In genomic region chr1:11845641-11846335, GRCh38 we compare ENCODE assay signal across 10 cellular contexts. TPM values are rescaled to one million over a fixed set of nuclear protein-coding genes. Genes with fewer than 3 reads are reported as not detected.
DNase-seq lines count a peak whose midpoint lies in the region; ATAC-seq and TF ChIP-seq lines count a peak whose summit lies in the region.
"Had no signal": no experiment of that assay in that cellular context is flagged by ENCODE, and none has a peak within 500 bp of the region (broad histone marks: within the 10 kb centered on the region; RNA-seq: fewer than 3 reads in every experiment).

No MANE protein-coding gene starts in this region.

- H3K4me3 Mint-ChIP-seq in activated CD8-positive, alpha-beta memory T cell treated with anti-CD3 and anti-CD28 coated beads, Interleukin-2, amount 10 ng/mL, durations not matched to agents 7 days and 5 days = no peak overlapping the region
- H3K4me3 Mint-ChIP-seq: central memory CD8-positive, alpha-beta T cell had no signal

- H3K27ac Mint-ChIP-seq in activated CD8-positive, alpha-beta memory T cell treated with anti-CD3 and anti-CD28 coated beads, Interleukin-2, amount 10 ng/mL, durations not matched to agents 7 days and 5 days = no peak overlapping the region

- TF ChIP-seq CTCF in SK-N-SH (IDR thresholded peaks at IDR 0.05) = no peak
- no peak for TF ChIP-seq CTCF in liver (IDR thresholded peaks at IDR 0.05; ENCODE audit: low read depth, low read length, missing input control)
- TF ChIP-seq CTCF in esophagus squamous epithelium (IDR thresholded peaks at IDR 0.05) = no peak

- no peaks in the 10 kb centered on the region for H3K9me3 ChIP-seq in SK-N-SH
- H3K9me3 ChIP-seq in liver (ENCODE audit: control insufficient read depth in 4 of 4, low read length in 3 of 4) = no peaks in the 10 kb centered on the region
- no peaks in the 10 kb centered on the region for H3K9me3 ChIP-seq in esophagus squamous epithelium

- no peaks in the 10 kb centered on the region for H3K4me1 Mint-ChIP-seq in activated CD8-positive, alpha-beta memory T cell treated with anti-CD3 and anti-CD28 coated beads, Interleukin-2, amount 10 ng/mL, durations not matched to agents 7 days and 5 days

- peaks cover 0 to 52% of the 10 kb centered on the region in 2 experiments; a peak in 2 of 4 replicates for H3K4me1 ChIP-seq in SK-N-SH (ENCODE audit: control insufficient read depth in 1 of 2, insufficient read depth in 2 of 2, low read depth in 1 of 2, low read length in 1 of 2)
- peaks cover 14 to 32% (median 25%) of the 10 kb centered on the region in 4 donors for H3K4me1 ChIP-seq in liver (ENCODE audit: control insufficient read depth in 4 of 4, insufficient read depth in 4 of 4, low read length in 3 of 4)
- H3K4me1 ChIP-seq in esophagus squamous epithelium = no peaks in the 10 kb centered on the region

- no peak for TF ChIP-seq POLR2A in esophagus squamous epithelium (IDR thresholded peaks at IDR 0.05)

- ATAC-seq in activated CD8-positive, alpha-beta memory T cell treated with anti-CD3 and anti-CD28 coated beads, Interleukin-2, amount 10 ng/mL, durations not matched to agents 7 days and 5 days = no peak

- H2AFZ ChIP-seq in SK-N-SH (ENCODE audit: low read depth) = no peak overlapping the region

- H3K9me3 Mint-ChIP-seq in activated CD8-positive, alpha-beta memory T cell treated with anti-CD3 and anti-CD28 coated beads, Interleukin-2, amount 10 ng/mL, durations not matched to agents 7 days and 5 days (ENCODE audit: low read depth) = no peaks in the 10 kb centered on the region
- H3K9me3 Mint-ChIP-seq: central memory CD8-positive, alpha-beta T cell had no signal

- no peaks in the 10 kb centered on the region for H3K27me3 ChIP-seq in SK-N-SH (ENCODE audit: insufficient read depth)
- H3K27me3 ChIP-seq in liver (ENCODE audit: control insufficient read depth in 4 of 4, insufficient read depth in 4 of 4, low read length in 3 of 4) = no peaks in the 10 kb centered on the region
- H3K27me3 ChIP-seq in esophagus squamous epithelium = peaks cover 0 to 4% (median 0%) of the 10 kb centered on the region in 4 donors

- TF ChIP-seq EP300 in SK-N-SH (IDR thresholded peaks at IDR 0.05; ENCODE audit: borderline replicate concordance in 1 of 2, low read depth in 1 of 2, low read length in 1 of 2) = no peak

- H4K20me1 ChIP-seq in SK-N-SH (ENCODE audit: insufficient read depth) = peaks cover 6% of the 10 kb centered on the region; the same call in 1 of the 2 replicates

- POLR2A ChIA-PET in SK-N-SH (lab: Yijun Ruan, JAX) = interaction anchor here (0.6 to 4.0 kb wide), 3 partner anchors 36 to 89 kb away, joined by 3 to 29 read pairs (median 15); partner anchors contain the start of gene PLOD1

- no peaks in the 10 kb centered on the region for H3F3A ChIP-seq in SK-N-SH (replicated peaks; ENCODE audit: insufficient read depth)

- WGBS in SK-N-SH (ENCODE audit: low lambda C conversion rate) = 81% methylated on average over 5 of the region's 5 CpGs
- 75% methylated on average over 5 of the region's 5 CpGs for WGBS in liver
- 61 to 64% methylated on average over 5 of the region's 5 CpGs for WGBS in esophagus squamous epithelium, 2 donors

- CTCF ChIA-PET in SK-N-SH (lab: Yijun Ruan, JAX) = interaction anchor here (0.6 to 15.4 kb wide), 6 partner anchors 14 to 156 kb away, joined by 3 to 316 read pairs (median 4); no protein-coding TSS in a partner anchor
- CTCF ChIA-PET in activated CD8-positive, alpha-beta memory T cell treated with anti-CD3 and anti-CD28 coated beads, Interleukin-2, amount 10 ng/mL, durations not matched to agents 7 days and 5 days (lab: Charles Lee) = interaction anchor here (0.7 to 0.9 kb wide), 2 partner anchors 14 to 148 kb away, joined by 3 to 4 read pairs; no protein-coding TSS in a partner anchor

- H3K4me3 ChIP-seq in SK-N-SH (ENCODE audit: low read depth in 2 of 2, low read length in 1 of 2) (no peak overlapping the region), liver (ENCODE audit: low read depth in 1 of 3, low read length in 3 of 3) (no peak overlapping the region), esophagus squamous epithelium (no peak overlapping the region)

- no peaks in the 10 kb centered on the region for H3K27me3 Mint-ChIP-seq in activated CD8-positive, alpha-beta memory T cell treated with anti-CD3 and anti-CD28 coated beads, Interleukin-2, amount 10 ng/mL, durations not matched to agents 7 days and 5 days

- H3K79me2 ChIP-seq in SK-N-SH (ENCODE audit: insufficient read depth) = no peaks in the 10 kb centered on the region

- H3K36me3 ChIP-seq in SK-N-SH (replicated peaks in 1 of 2; ENCODE audit: control insufficient read depth in 1 of 2, insufficient read depth in 2 of 2, low read length in 1 of 2) = peaks cover 22 to 26% of the 10 kb centered on the region in 2 experiments
- peaks cover 0 to 7% (median 6%) of the 10 kb centered on the region in 4 donors for H3K36me3 ChIP-seq in liver (ENCODE audit: control insufficient read depth in 4 of 4, insufficient read depth in 3 of 4, low read depth in 1 of 4, low read length in 3 of 4)
- H3K36me3 ChIP-seq in esophagus squamous epithelium = peaks cover 8 to 68% (median 16%) of the 10 kb centered on the region in 3 donors

- H3K9ac ChIP-seq in SK-N-SH (no peak overlapping the region), liver (ENCODE audit: low read depth in 1 of 2, low read length in 2 of 2) (no peak overlapping the region)

- DNase-seq in DMS 273 (lab: John Stamatoyannopoulos, UW; ENCODE audit: unreplicated experiment) (peak; percentile 41), DMS 273 treated with DMSO at 0.1 percent for 48 hours (lab: John Stamatoyannopoulos, UW) (no peak), SK-N-SH (peak; percentile 57), esophagus squamous epithelium (lab: John Stamatoyannopoulos, UW) (no peak)
- DNase-seq in activated CD8-positive, alpha-beta memory T cell treated with anti-CD3 and anti-CD28 coated beads, Interleukin-2, amount 10 ng/mL, durations not matched to agents 7 days and 5 days = no peak

- H3K27ac ChIP-seq in SK-N-SH (ENCODE audit: low read depth in 2 of 2, low read length in 1 of 2) = peak overlapping the region in 1 of 2 experiments; percentile 56; a peak in 2 of 4 replicates
- no peak overlapping the region for H3K27ac ChIP-seq in liver (ENCODE audit: low read depth in 1 of 2, low read length in 2 of 2)
- H3K27ac ChIP-seq in esophagus squamous epithelium = no peak overlapping the region
- H3K27ac ChIP-seq: 22Rv1 had no signal

- intact Hi-C loops in esophagus squamous epithelium (cut with DNase I) = loop anchor here (10.0 kb wide), 1 partner anchor 49 kb away; no protein-coding TSS in a partner anchor

- no peak overlapping the region for H3K4me2 ChIP-seq in SK-N-SH

- H3K36me3 Mint-ChIP-seq in activated CD8-positive, alpha-beta memory T cell treated with anti-CD3 and anti-CD28 coated beads, Interleukin-2, amount 10 ng/mL, durations not matched to agents 7 days and 5 days = peaks cover 4% of the 10 kb centered on the region

- TF ChIP-seq RAD21 in SK-N-SH (IDR thresholded peaks at IDR 0.05; ENCODE audit: low read length) (no peak), liver (IDR thresholded peaks at IDR 0.05) (no peak)

- H3K9me2 ChIP-seq in SK-N-SH = no peaks in the 10 kb centered on the region

RNA-seq across cellular contexts. Expression of gene NPPA, which starts 1.8 kb away (rescaled TPM):
- polyA plus RNA-seq in SK-N-SH (2012; rRNA removed) (not detected in 2 replicates), liver (under 1 TPM in 1 of 2 donors, not detected in 1; 0.12 TPM)
- 0.04 TPM in 1 of 2 replicates, not detected in the other for polyA plus RNA-seq in SK-N-SH (2012; cell fraction: cytosol; rRNA removed)
- polyA plus RNA-seq in SK-N-SH (2012; cell fraction: nucleus; rRNA removed) = not detected in 2 replicates
- total RNA-seq in liver (not detected), esophagus squamous epithelium (not detected)
- total RNA-seq in activated CD8-positive, alpha-beta memory T cell treated with anti-CD3 and anti-CD28 coated beads, Interleukin-2, amount 10 ng/mL, durations not matched to agents 7 days and 5 days = not detected
- total RNA-seq: H4 had no signal

RNA-seq across cellular contexts. Expression of gene NPPB, which starts 13.0 kb away (rescaled TPM):
- 0.55 and 0.85 TPM in 2 replicates for polyA plus RNA-seq in SK-N-SH (2012; rRNA removed)
- polyA plus RNA-seq in SK-N-SH (2012; cell fraction: cytosol; rRNA removed) = 0.18 and 0.49 TPM in 2 replicates
- polyA plus RNA-seq in SK-N-SH (2012; cell fraction: nucleus; rRNA removed) = 1.4 and 2.9 TPM in 2 replicates
- not detected for total RNA-seq in liver
- not detected for polyA plus RNA-seq in liver
- not detected for total RNA-seq in activated CD8-positive, alpha-beta memory T cell treated with anti-CD3 and anti-CD28 coated beads, Interleukin-2, amount 10 ng/mL, durations not matched to agents 7 days and 5 days
- not detected for total RNA-seq in esophagus squamous epithelium
- total RNA-seq: H4, posterior vena cava had no signal

RNA-seq across cellular contexts. Expression of gene CLCN6, which starts 39.8 kb away (rescaled TPM):
- polyA plus RNA-seq in SK-N-SH (2012; rRNA removed) (7.4 and 8.3 TPM in 2 replicates), liver (1 to 10 TPM; 5.0 to 7.3 TPM)
- polyA plus RNA-seq in SK-N-SH (2012; cell fraction: cytosol; rRNA removed) = 4.3 and 4.7 TPM in 2 replicates
- polyA plus RNA-seq in SK-N-SH (2012; cell fraction: nucleus; rRNA removed) = 31.6 and 35.7 TPM in 2 replicates
- total RNA-seq in liver (1 to 10 TPM; 5.6 to 9.0 TPM), esophagus squamous epithelium (10 to 100 TPM in 2 of 4 donors, 1 to 10 TPM in 2; 4.2 to 13.5 (median 9.9) TPM)
- total RNA-seq in activated CD8-positive, alpha-beta memory T cell treated with anti-CD3 and anti-CD28 coated beads, Interleukin-2, amount 10 ng/mL, durations not matched to agents 7 days and 5 days = 10 to 100 TPM; 20.0 to 21.1 TPM

RNA-seq across cellular contexts. Expression of gene MTHFR, which starts 40.0 kb away (rescaled TPM):
- 5.3 and 7.6 TPM in 2 replicates for polyA plus RNA-seq in SK-N-SH (2012; rRNA removed)
- polyA plus RNA-seq in SK-N-SH (2012; cell fraction: cytosol; rRNA removed) = 2.8 and 3.5 TPM in 2 replicates
- polyA plus RNA-seq in SK-N-SH (2012; cell fraction: nucleus; rRNA removed) = 18.8 and 23.8 TPM in 2 replicates
- 10 to 100 TPM; 27.6 to 29.0 TPM for total RNA-seq in liver
- polyA plus RNA-seq in liver = 1 to 10 TPM; 5.5 to 9.0 TPM
- 10 to 100 TPM; 24.1 to 30.0 TPM for total RNA-seq in activated CD8-positive, alpha-beta memory T cell treated with anti-CD3 and anti-CD28 coated beads, Interleukin-2, amount 10 ng/mL, durations not matched to agents 7 days and 5 days
- 10 to 100 TPM; 15.6 to 30.1 (median 25.4) TPM for total RNA-seq in esophagus squamous epithelium

Comparison
In these comparisons a context has a peak if more than half of its experiments do, and no peak if none do; other contexts are left out.
1. DNase-seq: peak in DMS 273 (single experiment) and SK-N-SH (single experiment); none in DMS 273 treated with DMSO at 0.1 percent for 48 hours (single experiment), activated CD8-positive, alpha-beta memory T cell treated with anti-CD3 and anti-CD28 coated beads, Interleukin-2, amount 10 ng/mL, durations not matched to agents 7 days and 5 days (single experiment) and esophagus squamous epithelium (single experiment).